In the genomic region with DNA sequence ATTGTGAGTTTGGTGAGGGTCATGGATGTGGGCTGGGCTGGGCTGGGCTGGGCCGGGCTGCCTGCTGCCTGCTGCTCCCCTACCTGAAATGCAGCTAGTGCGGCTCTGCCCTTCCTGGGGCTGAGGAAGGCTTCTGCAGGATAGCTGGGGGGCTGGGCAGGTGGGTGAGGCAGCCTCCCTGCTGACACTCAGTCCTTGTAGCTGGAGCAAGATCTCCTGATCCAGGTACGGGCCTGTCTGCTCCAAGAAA, we compare ENCODE assay signal across 10 cellular contexts. TPM values are rescaled to one million over a fixed set of nuclear protein-coding genes. Genes with fewer than 3 reads are reported as not detected.
DNase-seq lines count a peak whose midpoint lies in the region; ATAC-seq, FAIRE-seq and TF ChIP-seq lines count a peak whose summit lies in the region.
"Had no signal": no experiment of that assay in that cellular context is flagged by ENCODE, and none has a peak within 500 bp of the region (broad histone marks: within the 10 kb centered on the region; RNA-seq: fewer than 3 reads in every experiment).

No MANE protein-coding gene starts in this region.

- POLR2A ChIA-PET in H1 (lab: Charles Lee; ENCODE audit: partially characterized antibody): interaction anchor here (0.9 to 5.5 kb wide), 24 partner anchors 8 to 318 kb away, joined by 3 to 63 read pairs (median 4); partner anchors contain the start of genes ANKRD11 and CPNE7

- no peak overlapping the region for H4K5ac ChIP-seq in H1 (ENCODE audit: insufficient read length, low read depth, low read length)

- DNase-seq in NCI-H82 (lab: John Stamatoyannopoulos, UW) (peak; percentile 87), NCI-H82 treated with DMSO at 0.1 percent for 48 hours (lab: John Stamatoyannopoulos, UW; ENCODE audit: unreplicated experiment) (no peak), H1 (ENCODE audit: low read depth in 1 of 2, low spot score in 2 of 2) (no peak), MV-4-11 (lab: John Stamatoyannopoulos, UW) (no peak), NCI-H2029 treated with DMSO at 0.1 percent for 48 hours (lab: John Stamatoyannopoulos, UW) (no peak)

- H3K4me2 ChIP-seq in H1 (ENCODE audit: insufficient read depth in 1 of 2, low read depth in 2 of 2, low read length in 2 of 2): peak overlapping the region; percentile 91
- peak overlapping the region; percentile 69 for H3K4me2 ChIP-seq in parathyroid adenoma (ENCODE audit: low read length)

- H3K36me3 ChIP-seq in H1 (ENCODE audit: control insufficient read depth in 2 of 4, insufficient read depth in 4 of 4, low read length in 3 of 4): peaks cover 21 to 37% (median 32%) of the 10 kb centered on the region in 4 experiments
- H3K36me3 ChIP-seq in parathyroid adenoma (ENCODE audit: control insufficient read depth, insufficient read depth, low read length): no peaks in the 10 kb centered on the region

- peak overlapping the region; percentile 82 for H2BK5ac ChIP-seq in H1 (ENCODE audit: low read depth, low read length)

- H3K4me3 ChIP-seq in H1 (ENCODE audit: extremely low read depth in 1 of 4, insufficient read depth in 2 of 4, low read depth in 3 of 4, low read length in 4 of 4) (peak overlapping the region in 3 of 4 experiments; percentile 35 to 69 (median 59); a peak in 7 of 8 replicates), parathyroid adenoma (ENCODE audit: low read depth, low read length) (peak overlapping the region; percentile 29)

- H2BK120ac ChIP-seq in H1 (replicated peaks; ENCODE audit: low read depth, low read length): no peak overlapping the region

- peaks cover 3% of the 10 kb centered on the region for H3K79me1 ChIP-seq in H1 (ENCODE audit: low read depth, low read length)

- no peak overlapping the region for H2AK5ac ChIP-seq in H1 (ENCODE audit: low read depth, low read length)

- ATAC-seq in HG03135 (IDR thresholded peaks at IDR 0.05; ENCODE audit: unreplicated experiment): no peak

- TF ChIP-seq EP300 in H1 (IDR thresholded peaks at IDR 0.05; ENCODE audit: borderline replicate concordance in 1 of 2, low read depth in 2 of 2, low read length in 2 of 2): no peak

- H3K27me3 ChIP-seq in H1 (replicated peaks in 1 of 4; ENCODE audit: control insufficient read depth in 3 of 4, extremely low read depth in 1 of 4, insufficient read depth in 3 of 4, low read length in 3 of 4) (no peaks in the 10 kb centered on the region), parathyroid adenoma (ENCODE audit: control insufficient read depth, insufficient read depth, low read length) (no peaks in the 10 kb centered on the region)

- CTCF ChIA-PET in H1 (lab: Charles Lee; ENCODE audit: partially characterized antibody): interaction anchor here (0.8 to 1.9 kb wide), 11 partner anchors 8 to 273 kb away, joined by 3 to 9 read pairs (median 4); no protein-coding TSS in a partner anchor

- H2BK15ac ChIP-seq in H1 (ENCODE audit: low read length): no peak overlapping the region

- H4K8ac ChIP-seq in H1 (ENCODE audit: extremely low read depth, insufficient read depth, low read length): peak overlapping the region; percentile 74

- peaks cover 17% of the 10 kb centered on the region for H3K23me2 ChIP-seq in H1 (ENCODE audit: low read depth, low read length)

- no peak; a peak in 1 of 3 replicates for TF ChIP-seq POLR2A in H1 (IDR thresholded peaks at IDR 0.05; ENCODE audit: control extremely low read depth in 1 of 2, low read depth in 2 of 2, low read length in 2 of 2)

- FAIRE-seq in H1 (lab: Jason Lieb, UNC): no peak

- no peak overlapping the region for H4K91ac ChIP-seq in H1 (replicated peaks; ENCODE audit: insufficient read length, low read length)

- H3K9me3 ChIP-seq in H1 (ENCODE audit: insufficient read depth in 2 of 2, low read depth in 1 of 2, low read length in 1 of 2): no peaks in the 10 kb centered on the region
- no peaks in the 10 kb centered on the region for H3K9me3 ChIP-seq in parathyroid adenoma (ENCODE audit: control insufficient read depth, low read length)

- H2BK20ac ChIP-seq in H1 (ENCODE audit: low read length): no peak overlapping the region

- peak overlapping the region; percentile 30; the same call in 1 of the 2 replicates for H3K27ac ChIP-seq in H1 (ENCODE audit: low read depth, low read length)
- H3K27ac ChIP-seq in parathyroid adenoma: no peak overlapping the region
- H3K27ac ChIP-seq: HL-60 had no signal

- H3K79me2 ChIP-seq in H1 (ENCODE audit: control insufficient read depth in 1 of 2, insufficient read depth in 2 of 2, low read length in 2 of 2) (peaks cover 11 to 32% of the 10 kb centered on the region in 2 experiments), parathyroid adenoma (no peaks in the 10 kb centered on the region)

- H3K18ac ChIP-seq in H1 (ENCODE audit: extremely low read depth, low read length): no peak overlapping the region

- no peak overlapping the region for H3K4ac ChIP-seq in H1 (replicated peaks; ENCODE audit: insufficient read length, low read depth, low read length)

- 14% methylated on average over 3 of the region's 3 CpGs; no CpG with 5 or more reads in 1 of the 2 experiments for WGBS in H1 (ENCODE audit: extremely low coverage in 1 of 2, insufficient coverage in 1 of 2, insufficient read length in 1 of 2, insufficient replicate concordance in 2 of 2, low coverage in 1 of 2, low lambda C conversion rate in 2 of 2, missing lambda C conversion rate in 1 of 2), 2 experiments

- H2BK12ac ChIP-seq in H1 (ENCODE audit: low read depth, low read length): no peak overlapping the region

- H3K9ac ChIP-seq in H1 (replicated peaks in 1 of 4; ENCODE audit: extremely low read depth in 1 of 4, low read depth in 3 of 4, low read length in 3 of 4) (no peak overlapping the region), parathyroid adenoma (no peak overlapping the region)

- peaks cover 5 to 31% (median 9%) of the 10 kb centered on the region in 4 experiments for H3K4me1 ChIP-seq in H1 (replicated peaks in 1 of 4; ENCODE audit: control insufficient read depth in 3 of 4, insufficient read depth in 4 of 4, low read length in 3 of 4)
- peaks cover 25% of the 10 kb centered on the region for H3K4me1 ChIP-seq in parathyroid adenoma

- TF ChIP-seq RAD21 in H1 (IDR thresholded peaks at IDR 0.05 in 1 of 2, conservative IDR thresholded peaks at IDR 0.05 in 1 of 2; ENCODE audit: low read depth in 2 of 2, low read length in 2 of 2): no peak

- H3K14ac ChIP-seq in H1 (ENCODE audit: insufficient read length): no peak overlapping the region

- H4K20me1 ChIP-seq in H1 (replicated peaks in 1 of 2; ENCODE audit: control insufficient read depth in 1 of 2, insufficient read depth in 2 of 2, low read length in 2 of 2): peaks cover 28 to 30% of the 10 kb centered on the region in 2 experiments

- H2AFZ ChIP-seq in H1 (ENCODE audit: low read length): no peak overlapping the region
- no peak overlapping the region for H2AFZ ChIP-seq in parathyroid adenoma

- H3K23ac ChIP-seq in H1 (ENCODE audit: insufficient read length): no peak overlapping the region

- no peak overlapping the region for H3K56ac ChIP-seq in H1 (replicated peaks; ENCODE audit: insufficient read length, low read depth, low read length)

- no peak for TF ChIP-seq CTCF in H1 (IDR thresholded peaks at IDR 0.05; ENCODE audit: control extremely low read depth in 1 of 3, insufficient read depth in 1 of 3, low read depth in 1 of 3, low read length in 3 of 3)
- no peak for TF ChIP-seq CTCF in parathyroid adenoma (IDR thresholded peaks at IDR 0.05)

RNA-seq across cellular contexts. Expression of gene RPL13, which starts 4.7 kb away (rescaled TPM):
- 6,865 TPM for polyA plus RNA-seq in PFSK-1 (2012; ENCODE audit: insufficient read length, low read depth)
- total RNA-seq in H1 (2021; fragmentation: NEBNext Ultra II Directional; extraction: Animal tissue kit (Norgen Biotek cat#: 25700)): 2,162 and 2,205 TPM in 2 replicates
- 7,384 and 8,839 TPM in 2 replicates for polyA plus RNA-seq in H1 (2011; rRNA removed)
- 6,622 TPM for polyA plus RNA-seq in H1 (2011; cell fraction: cytosol; rRNA removed)
- 4,056 TPM for polyA plus RNA-seq in H1 (2011; cell fraction: nucleus; rRNA removed)
- 2,424 to 3,736 TPM (median 3,320 TPM) in 4 replicates for polyA plus RNA-seq in H1 (2012, experiment 1 of 2)
- 5,566 TPM for polyA plus RNA-seq in H1 (2012, experiment 2 of 2)
- polyA plus RNA-seq in H1 (2013, experiment 1 of 2): 2,736 TPM
- polyA plus RNA-seq in H1 (2013, experiment 2 of 2): 2,737 TPM
- polyA minus RNA-seq in H1 (2011; rRNA and poly(A)+ RNA removed): 403 and 524 TPM in 2 replicates
- 1,899 TPM for polyA minus RNA-seq in H1 (2011; cell fraction: cytosol; rRNA and poly(A)+ RNA removed)
- 1,945 TPM for polyA minus RNA-seq in H1 (2011; cell fraction: nucleus; rRNA and poly(A)+ RNA removed)

RNA-seq across cellular contexts. Expression of gene CPNE7, which starts 10.4 kb away (rescaled TPM):
- polyA plus RNA-seq in PFSK-1 (2012; ENCODE audit: insufficient read length, low read depth): not detected
- 21.7 and 23.7 TPM in 2 replicates for total RNA-seq in H1 (2021; fragmentation: NEBNext Ultra II Directional; extraction: Animal tissue kit (Norgen Biotek cat#: 25700))
- 10.0 and 17.2 TPM in 2 replicates for polyA plus RNA-seq in H1 (2011; rRNA removed)
- polyA plus RNA-seq in H1 (2011; cell fraction: cytosol; rRNA removed): 14.5 TPM
- polyA plus RNA-seq in H1 (2011; cell fraction: nucleus; rRNA removed): 64.5 TPM
- polyA plus RNA-seq in H1 (2012, experiment 1 of 2): 18.4 to 21.5 TPM (median 20.9 TPM) in 4 replicates
- 9.1 TPM for polyA plus RNA-seq in H1 (2012, experiment 2 of 2)
- 11.5 TPM for polyA plus RNA-seq in H1 (2013, experiment 1 of 2)
- 11.1 TPM for polyA plus RNA-seq in H1 (2013, experiment 2 of 2)
- polyA minus RNA-seq in H1 (2011; rRNA and poly(A)+ RNA removed): 6.3 and 6.8 TPM in 2 replicates
- 10.2 TPM for polyA minus RNA-seq in H1 (2011; cell fraction: cytosol; rRNA and poly(A)+ RNA removed)
- polyA minus RNA-seq in H1 (2011; cell fraction: nucleus; rRNA and poly(A)+ RNA removed): 9.5 TPM
- total RNA-seq: left ventricle myocardium superior had no signal

RNA-seq across cellular contexts. Expression of gene DPEP1, which starts 48.3 kb away (rescaled TPM):
- polyA plus RNA-seq in PFSK-1 (2012; ENCODE audit: insufficient read length, low read depth): 2.2 TPM
- total RNA-seq in H1 (2021; fragmentation: NEBNext Ultra II Directional; extraction: Animal tissue kit (Norgen Biotek cat#: 25700)): 2.5 and 3.1 TPM in 2 replicates
- polyA plus RNA-seq in H1 (2011; rRNA removed): 2.8 and 3.9 TPM in 2 replicates
- 3.1 TPM for polyA plus RNA-seq in H1 (2011; cell fraction: cytosol; rRNA removed)
- polyA plus RNA-seq in H1 (2011; cell fraction: nucleus; rRNA removed): 12.5 TPM
- polyA plus RNA-seq in H1 (2012, experiment 1 of 2): 0.73 to 2.7 TPM (median 2.0 TPM) in 4 replicates
- 1.3 TPM for polyA plus RNA-seq in H1 (2012, experiment 2 of 2)
- 5.7 TPM for polyA plus RNA-seq in H1 (2013, experiment 1 of 2)
- polyA plus RNA-seq in H1 (2013, experiment 2 of 2): 5.7 TPM
- 1.1 and 1.7 TPM in 2 replicates for polyA minus RNA-seq in H1 (2011; rRNA and poly(A)+ RNA removed)
- 0.73 TPM for polyA minus RNA-seq in H1 (2011; cell fraction: cytosol; rRNA and poly(A)+ RNA removed)
- 1.6 TPM for polyA minus RNA-seq in H1 (2011; cell fraction: nucleus; rRNA and poly(A)+ RNA removed)
- total RNA-seq: left ventricle myocardium superior had no signal

RNA-seq across cellular contexts. Expression of gene SPG7, which starts 57.0 kb away (rescaled TPM):
- 91.3 TPM for polyA plus RNA-seq in PFSK-1 (2012; ENCODE audit: insufficient read length, low read depth)
- 109 and 113 TPM in 2 replicates for total RNA-seq in H1 (2021; fragmentation: NEBNext Ultra II Directional; extraction: Animal tissue kit (Norgen Biotek cat#: 25700))
- 72.1 and 85.5 TPM in 2 replicates for polyA plus RNA-seq in H1 (2011; rRNA removed)
- polyA plus RNA-seq in H1 (2011; cell fraction: cytosol; rRNA removed): 75.2 TPM
- 194 TPM for polyA plus RNA-seq in H1 (2011; cell fraction: nucleus; rRNA removed)
- 71.0 to 98.8 TPM (median 96.3 TPM) in 4 replicates for polyA plus RNA-seq in H1 (2012, experiment 1 of 2)
- 57.0 TPM for polyA plus RNA-seq in H1 (2012, experiment 2 of 2)
- 63.6 TPM for polyA plus RNA-seq in H1 (2013, experiment 1 of 2)
- polyA plus RNA-seq in H1 (2013, experiment 2 of 2): 56.2 TPM
- polyA minus RNA-seq in H1 (2011; rRNA and poly(A)+ RNA removed): 64.8 and 74.8 TPM in 2 replicates
- 99.0 TPM for polyA minus RNA-seq in H1 (2011; cell fraction: cytosol; rRNA and poly(A)+ RNA removed)
- 105 TPM for polyA minus RNA-seq in H1 (2011; cell fraction: nucleus; rRNA and poly(A)+ RNA removed)
